In genomic region chr1:154866995-154867795, GRCh38 we compare ENCODE assay signal across 8 cellular contexts. TPM values are rescaled to one million over a fixed set of nuclear protein-coding genes. Genes with fewer than 3 reads are reported as not detected.
DNase-seq lines count a peak whose midpoint lies in the region; ATAC-seq, FAIRE-seq and TF ChIP-seq lines count a peak whose summit lies in the region.

No MANE protein-coding gene starts in this region.

- FAIRE-seq in astrocyte (lab: Jason Lieb, UNC) = no peak

- H3K4me2 ChIP-seq in astrocyte (ENCODE audit: low read length) = peak overlapping the region; percentile 82

- H3K4me3 Mint-ChIP-seq in astrocyte (ENCODE audit: unreplicated experiment) = no peak overlapping the region
- peak overlapping the region in 1 of 2 donors; percentile 88 for H3K4me3 Mint-ChIP-seq in CD14-positive monocyte

- H3K4me3 ChIP-seq in astrocyte (ENCODE audit: insufficient read depth, low read depth, low read length) = peak overlapping the region; percentile 3

- H4K20me1 ChIP-seq in astrocyte (ENCODE audit: insufficient read depth, low read length) = no peaks in the 10 kb centered on the region

- H3K4me1 Mint-ChIP-seq in astrocyte (ENCODE audit: low read depth, unreplicated experiment) (peaks cover 28% of the 10 kb centered on the region), CD14-positive monocyte (peaks cover 22% of the 10 kb centered on the region)

- H3K9ac ChIP-seq in astrocyte (ENCODE audit: low read length) = peak overlapping the region; percentile 59

- no peaks in the 10 kb centered on the region for H3K9me3 ChIP-seq in astrocyte (ENCODE audit: insufficient read depth, low read depth, low read length)

- peak overlapping the region; percentile 62 for H2AFZ ChIP-seq in astrocyte (ENCODE audit: low read depth, low read length)

- H3K27ac ChIP-seq in astrocyte (ENCODE audit: low read depth, low read length) = peak overlapping the region; percentile 59

- H3K36me3 Mint-ChIP-seq in astrocyte (ENCODE audit: low read depth, unreplicated experiment) = no peaks in the 10 kb centered on the region
- H3K36me3 Mint-ChIP-seq in CD14-positive monocyte = no peaks in the 10 kb centered on the region

- intact Hi-C loops in CD14-positive monocyte (cut with micrococcal nuclease) = no loop called here

- no peak for ATAC-seq in HG02852 (IDR thresholded peaks at IDR 0.05; ENCODE audit: unreplicated experiment)
- ATAC-seq in GM18858 (IDR thresholded peaks at IDR 0.05; ENCODE audit: unreplicated experiment) = no peak

- peak; percentile 78 for DNase-seq in AG08396 (ENCODE audit: low spot score)
- DNase-seq in HS-5 (ENCODE audit: low read depth) = peak; percentile 18
- DNase-seq in astrocyte (ENCODE audit: low read depth) = peak; percentile 73
- DNase-seq in left kidney (ENCODE audit: low read depth, low spot score) = peak; percentile 70
- no peak for DNase-seq in GM19238 (ENCODE audit: insufficient read length, low spot score)
- no peak for DNase-seq in CD14-positive monocyte (ENCODE audit: low spot score)

- no peaks in the 10 kb centered on the region for H3K36me3 ChIP-seq in astrocyte (ENCODE audit: insufficient read depth, low read length)

- TF ChIP-seq CTCF in astrocyte (IDR thresholded peaks at IDR 0.05; ENCODE audit: insufficient read depth, low read depth, low read length) (no peak), CD14-positive monocyte (IDR thresholded peaks at IDR 0.05) (no peak)

- no peak overlapping the region for H3K27ac Mint-ChIP-seq in astrocyte (ENCODE audit: unreplicated experiment)
- no peak overlapping the region for H3K27ac Mint-ChIP-seq in CD14-positive monocyte

- peaks cover 6% of the 10 kb centered on the region for H3K27me3 Mint-ChIP-seq in astrocyte (ENCODE audit: low read depth, unreplicated experiment)
- peaks cover 43 to 48% (median 44%) of the 10 kb centered on the region in 3 donors for H3K27me3 Mint-ChIP-seq in CD14-positive monocyte (ENCODE audit: low read depth in 3 of 3)

- no peaks in the 10 kb centered on the region for H3K79me2 ChIP-seq in astrocyte (ENCODE audit: insufficient read depth, low read length)

- H3K9me3 Mint-ChIP-seq in astrocyte (ENCODE audit: unreplicated experiment) (no peaks in the 10 kb centered on the region), CD14-positive monocyte (peaks cover 0 to 6% (median 2%) of the 10 kb centered on the region in 7 donors)

- H3K27me3 ChIP-seq in astrocyte (ENCODE audit: insufficient read depth, low read length) = peaks cover 9% of the 10 kb centered on the region

- H3K4me1 ChIP-seq in astrocyte (ENCODE audit: insufficient read depth, low read length) = peaks cover 57% of the 10 kb centered on the region

RNA-seq across cellular contexts. Expression of gene KCNN3, which starts 2.9 kb away (rescaled TPM):
- total RNA-seq in astrocyte = 0.46 and 0.66 TPM in 2 replicates
- not detected for polyA plus RNA-seq in CD14-positive monocyte

Comparison
In these comparisons a context has a peak if more than half of its experiments do, and no peak if none do; other contexts are left out.
1. DNase-seq: peak in AG08396 (single experiment), HS-5 (single experiment), astrocyte (single experiment) and left kidney (single experiment); none in GM19238 (single experiment) and CD14-positive monocyte (single experiment).